In the genomic region with DNA sequence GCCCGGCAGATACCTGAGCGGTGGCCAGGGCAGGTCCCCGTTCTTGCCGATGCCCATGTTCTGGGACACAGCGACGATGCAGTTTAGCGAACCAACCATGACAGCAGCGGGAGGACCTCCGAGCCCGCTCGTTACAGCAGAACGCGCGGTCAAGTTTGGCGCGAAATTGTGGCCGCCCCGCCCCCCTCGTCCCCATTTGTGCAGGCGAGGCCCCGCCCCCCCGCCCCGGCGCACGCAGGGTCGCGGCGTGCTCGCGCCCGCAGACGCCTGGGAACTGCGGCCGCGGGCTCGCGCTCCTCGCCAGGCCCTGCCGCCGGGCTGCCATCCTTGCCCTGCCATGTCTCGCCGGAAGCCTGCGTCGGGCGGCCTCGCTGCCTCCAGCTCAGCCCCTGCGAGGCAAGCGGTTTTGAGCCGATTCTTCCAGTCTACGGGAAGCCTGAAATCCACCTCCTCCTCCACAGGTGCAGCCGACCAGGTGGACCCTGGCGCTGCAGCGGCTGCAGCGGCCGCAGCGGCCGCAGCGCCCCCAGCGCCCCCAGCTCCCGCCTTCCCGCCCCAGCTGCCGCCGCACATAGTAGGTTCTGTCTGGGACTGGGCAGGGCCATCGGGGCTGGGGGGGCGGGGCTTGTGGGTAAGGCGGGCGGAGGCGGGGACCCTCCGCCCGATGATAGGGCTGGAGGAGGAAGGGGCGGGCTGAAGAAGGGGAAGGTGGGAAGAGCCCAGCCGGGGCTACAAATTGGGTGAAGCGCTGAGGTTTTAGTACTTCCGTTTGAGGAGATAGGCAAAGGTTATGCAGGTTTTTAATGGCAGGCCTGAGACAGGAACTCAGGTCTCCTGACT, we compare ENCODE assay signal across 1 cellular context.
TF ChIP-seq lines count a peak whose summit lies in the region.

A gene (minus strand): TSS at position 593 of the 840 bp plus-strand sequence. CDS start 494 bp downstream, at position 99.
A gene (plus strand): TSS at position 262 of the 840 bp plus-strand sequence. CDS start 76 bp downstream, at position 338.

TF ChIP-seq in HepG2, 621 proteins besides CTCF, POLR2A, EP300 and RAD21 (continued from another document and continues in another):
- TF ChIP-seq, protein P1, sequence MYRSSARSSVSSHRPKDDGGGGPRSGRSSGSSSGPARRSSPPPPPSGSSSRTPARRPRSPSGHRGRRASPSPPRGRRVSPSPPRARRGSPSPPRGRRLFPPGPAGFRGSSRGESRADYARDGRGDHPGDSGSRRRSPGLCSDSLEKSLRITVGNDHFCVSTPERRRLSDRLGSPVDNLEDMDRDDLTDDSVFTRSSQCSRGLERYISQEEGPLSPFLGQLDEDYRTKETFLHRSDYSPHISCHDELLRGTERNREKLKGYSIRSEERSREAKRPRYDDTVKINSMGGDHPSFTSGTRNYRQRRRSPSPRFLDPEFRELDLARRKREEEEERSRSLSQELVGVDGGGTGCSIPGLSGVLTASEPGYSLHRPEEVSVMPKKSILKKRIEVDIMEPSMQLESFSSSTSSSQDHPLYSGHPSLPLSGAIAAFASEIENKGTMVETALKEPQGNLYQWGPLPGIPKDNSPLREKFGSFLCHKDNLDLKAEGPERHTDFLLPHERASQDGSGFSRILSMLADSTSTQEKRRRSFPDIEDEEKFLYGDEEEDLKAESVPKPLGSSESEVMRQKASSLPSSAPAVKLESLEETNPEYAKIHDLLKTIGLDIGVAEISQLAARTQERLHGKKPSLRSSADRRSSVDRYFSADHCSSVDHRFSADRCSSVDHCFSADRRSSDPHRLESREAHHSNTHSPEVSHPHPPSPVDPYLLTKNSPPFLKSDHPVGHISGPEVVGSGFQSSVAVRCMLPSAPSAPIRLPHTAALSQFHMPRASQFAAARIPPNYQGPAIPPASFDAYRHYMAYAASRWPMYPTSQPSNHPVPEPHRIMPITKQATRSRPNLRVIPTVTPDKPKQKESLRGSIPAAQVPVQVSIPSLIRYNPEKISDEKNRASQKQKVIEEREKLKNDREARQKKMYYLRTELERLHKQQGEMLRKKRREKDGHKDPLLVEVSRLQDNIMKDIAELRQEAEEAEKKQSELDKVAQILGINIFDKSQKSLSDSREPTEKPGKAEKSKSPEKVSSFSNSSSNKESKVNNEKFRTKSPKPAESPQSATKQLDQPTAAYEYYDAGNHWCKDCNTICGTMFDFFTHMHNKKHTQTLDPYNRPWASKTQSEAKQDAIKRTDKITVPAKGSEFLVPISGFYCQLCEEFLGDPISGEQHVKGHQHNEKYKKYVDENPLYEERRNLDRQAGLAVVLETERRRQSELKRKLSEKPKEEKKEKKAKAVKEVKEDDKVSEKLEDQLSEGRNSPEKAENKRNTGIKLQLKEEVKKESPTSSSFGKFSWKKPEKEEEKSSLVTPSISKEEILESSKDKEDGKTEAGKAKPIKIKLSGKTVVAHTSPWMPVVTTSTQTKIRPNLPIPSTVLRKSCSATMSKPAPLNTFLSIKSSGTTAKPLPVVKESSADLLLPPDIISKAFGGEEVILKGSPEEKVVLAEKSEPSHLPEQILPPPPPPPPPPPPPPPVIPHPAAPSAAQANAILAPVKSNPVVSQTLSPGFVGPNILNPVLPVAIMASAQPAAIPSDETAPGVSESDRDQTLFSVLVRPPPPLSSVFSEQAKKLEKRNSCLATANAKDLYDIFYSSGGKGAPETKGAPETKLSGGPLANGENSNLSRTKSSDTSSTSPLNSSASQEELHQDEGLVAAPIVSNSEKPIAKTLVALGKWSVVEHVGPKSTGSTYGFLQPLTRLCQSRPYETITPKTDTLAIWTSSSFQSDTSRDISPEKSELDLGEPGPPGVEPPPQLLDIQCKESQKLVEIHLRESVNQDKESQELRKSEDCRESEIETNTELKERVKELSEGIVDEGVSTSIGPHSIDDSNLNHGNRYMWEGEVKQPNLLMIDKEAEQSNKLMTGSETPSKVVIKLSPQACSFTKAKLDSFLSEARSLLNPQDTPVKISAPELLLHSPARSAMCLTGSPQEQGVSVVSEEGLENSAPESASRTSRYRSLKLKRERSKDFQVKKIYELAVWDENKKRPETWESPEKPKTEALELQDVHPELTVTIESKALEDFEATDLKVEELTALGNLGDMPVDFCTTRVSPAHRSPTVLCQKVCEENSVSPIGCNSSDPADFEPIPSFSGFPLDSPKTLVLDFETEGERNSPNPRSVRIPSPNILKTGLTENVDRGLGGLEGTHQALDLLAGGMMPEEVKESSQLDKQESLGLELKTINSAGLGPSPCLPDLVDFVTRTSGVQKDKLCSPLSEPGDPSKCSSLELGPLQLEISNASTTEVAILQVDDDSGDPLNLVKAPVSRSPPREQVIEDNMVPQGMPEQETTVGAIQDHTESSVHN (CRISPR knock-in tag; IDR thresholded peaks at IDR 0.05): no peak
- TF ChIP-seq IKZF4 (CRISPR knock-in tag; IDR thresholded peaks at IDR 0.05; ENCODE audit: borderline replicate concordance, low read depth, not compliant biosample characterization) (no peak), ZNF883 (CRISPR knock-in tag; IDR thresholded peaks at IDR 0.05; ENCODE audit: not compliant biosample characterization) (peak; percentile 72), ZNF724P (CRISPR knock-in tag; IDR thresholded peaks at IDR 0.05; ENCODE audit: borderline replicate concordance) (0 out of 2 replicates have a peak, but pooled peaks have one; percentile 67), TEAD2 (CRISPR knock-in tag; IDR thresholded peaks at IDR 0.05) (no peak), GABPA (IDR thresholded peaks at IDR 0.05; ENCODE audit: low read depth, low read length) (peak; percentile 50; the same call in 1 of the 2 replicates), GABPA (CRISPR knock-in tag; IDR thresholded peaks at IDR 0.05; ENCODE audit: low read depth) (peak; percentile 87), TSC22D2 (CRISPR knock-in tag; IDR thresholded peaks at IDR 0.05; ENCODE audit: borderline replicate concordance) (peak; percentile 39; the same call in 1 of the 2 replicates), REL (CRISPR knock-in tag; conservative IDR thresholded peaks at IDR 0.05) (peak; percentile 18; the same call in 1 of the 2 replicates), NR2C2 (CRISPR knock-in tag; IDR thresholded peaks at IDR 0.05; ENCODE audit: borderline replicate concordance) (peak; percentile 95), ZMYM2 (CRISPR knock-in tag; IDR thresholded peaks at IDR 0.05) (0 out of 2 replicates have a peak, but pooled peaks have one; percentile 70), ZNF253 (CRISPR knock-in tag; IDR thresholded peaks at IDR 0.05; ENCODE audit: borderline replicate concordance) (0 out of 2 replicates have a peak, but pooled peaks have one; percentile 32), ZC3H13 (CRISPR knock-in tag; IDR thresholded peaks at IDR 0.05) (no peak), MXD4 (CRISPR knock-in tag; IDR thresholded peaks at IDR 0.05) (0 out of 2 replicates have a peak, but pooled peaks have one; percentile 18), ZNF496 (CRISPR knock-in tag; IDR thresholded peaks at IDR 0.05; ENCODE audit: insufficient replicate concordance) (no peak), SMARCE1 (IDR thresholded peaks at IDR 0.05; ENCODE audit: borderline replicate concordance) (no peak), ZBTB3 (CRISPR knock-in tag; IDR thresholded peaks at IDR 0.05; ENCODE audit: borderline replicate concordance, low read depth) (no peak), ZNF83 (CRISPR knock-in tag; IDR thresholded peaks at IDR 0.05; ENCODE audit: borderline replicate concordance) (no peak), KLF9 (CRISPR knock-in tag; IDR thresholded peaks at IDR 0.05; ENCODE audit: low read depth) (no peak; the same call in 1 of the 2 replicates), KDM5B (CRISPR knock-in tag; IDR thresholded peaks at IDR 0.05; ENCODE audit: borderline replicate concordance) (peak; percentile 75; the same call in 1 of the 2 replicates), NFYC (CRISPR knock-in tag; IDR thresholded peaks at IDR 0.05) (peak; percentile 68), ZNF446 (CRISPR knock-in tag; IDR thresholded peaks at IDR 0.05) (no peak), FOXC1 (CRISPR knock-in tag; IDR thresholded peaks at IDR 0.05; ENCODE audit: borderline replicate concordance) (no peak), MED1 (CRISPR knock-in tag; IDR thresholded peaks at IDR 0.05) (peak; percentile 42; the same call in 1 of the 2 replicates), NFATC3 (CRISPR knock-in tag; IDR thresholded peaks at IDR 0.05) (no peak), SNAI1 (CRISPR knock-in tag; IDR thresholded peaks at IDR 0.05; ENCODE audit: borderline replicate concordance) (no peak), ZFP1 (CRISPR knock-in tag; IDR thresholded peaks at IDR 0.05) (no peak), ZBTB7B (CRISPR knock-in tag; IDR thresholded peaks at IDR 0.05) (no peak), ZNF260 (CRISPR knock-in tag; IDR thresholded peaks at IDR 0.05; ENCODE audit: borderline replicate concordance, low read depth) (no peak)
- TF ChIP-seq, protein P2, sequence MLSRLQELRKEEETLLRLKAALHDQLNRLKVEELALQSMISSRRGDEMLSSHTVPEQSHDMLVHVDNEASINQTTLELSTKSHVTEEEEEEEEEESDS (CRISPR knock-in tag; IDR thresholded peaks at IDR 0.05; ENCODE audit: borderline replicate concordance): no peak
- TF ChIP-seq, protein P3, sequence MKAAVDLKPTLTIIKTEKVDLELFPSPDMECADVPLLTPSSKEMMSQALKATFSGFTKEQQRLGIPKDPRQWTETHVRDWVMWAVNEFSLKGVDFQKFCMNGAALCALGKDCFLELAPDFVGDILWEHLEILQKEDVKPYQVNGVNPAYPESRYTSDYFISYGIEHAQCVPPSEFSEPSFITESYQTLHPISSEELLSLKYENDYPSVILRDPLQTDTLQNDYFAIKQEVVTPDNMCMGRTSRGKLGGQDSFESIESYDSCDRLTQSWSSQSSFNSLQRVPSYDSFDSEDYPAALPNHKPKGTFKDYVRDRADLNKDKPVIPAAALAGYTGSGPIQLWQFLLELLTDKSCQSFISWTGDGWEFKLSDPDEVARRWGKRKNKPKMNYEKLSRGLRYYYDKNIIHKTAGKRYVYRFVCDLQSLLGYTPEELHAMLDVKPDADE (CRISPR knock-in tag; IDR thresholded peaks at IDR 0.05): 0 out of 2 replicates have a peak, but pooled peaks have one; percentile 38
- TF ChIP-seq, protein P4, sequence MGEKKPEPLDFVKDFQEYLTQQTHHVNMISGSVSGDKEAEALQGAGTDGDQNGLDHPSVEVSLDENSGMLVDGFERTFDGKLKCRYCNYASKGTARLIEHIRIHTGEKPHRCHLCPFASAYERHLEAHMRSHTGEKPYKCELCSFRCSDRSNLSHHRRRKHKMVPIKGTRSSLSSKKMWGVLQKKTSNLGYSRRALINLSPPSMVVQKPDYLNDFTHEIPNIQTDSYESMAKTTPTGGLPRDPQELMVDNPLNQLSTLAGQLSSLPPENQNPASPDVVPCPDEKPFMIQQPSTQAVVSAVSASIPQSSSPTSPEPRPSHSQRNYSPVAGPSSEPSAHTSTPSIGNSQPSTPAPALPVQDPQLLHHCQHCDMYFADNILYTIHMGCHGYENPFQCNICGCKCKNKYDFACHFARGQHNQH (CRISPR knock-in tag; IDR thresholded peaks at IDR 0.05): peak; percentile 53
- TF ChIP-seq, protein P5, sequence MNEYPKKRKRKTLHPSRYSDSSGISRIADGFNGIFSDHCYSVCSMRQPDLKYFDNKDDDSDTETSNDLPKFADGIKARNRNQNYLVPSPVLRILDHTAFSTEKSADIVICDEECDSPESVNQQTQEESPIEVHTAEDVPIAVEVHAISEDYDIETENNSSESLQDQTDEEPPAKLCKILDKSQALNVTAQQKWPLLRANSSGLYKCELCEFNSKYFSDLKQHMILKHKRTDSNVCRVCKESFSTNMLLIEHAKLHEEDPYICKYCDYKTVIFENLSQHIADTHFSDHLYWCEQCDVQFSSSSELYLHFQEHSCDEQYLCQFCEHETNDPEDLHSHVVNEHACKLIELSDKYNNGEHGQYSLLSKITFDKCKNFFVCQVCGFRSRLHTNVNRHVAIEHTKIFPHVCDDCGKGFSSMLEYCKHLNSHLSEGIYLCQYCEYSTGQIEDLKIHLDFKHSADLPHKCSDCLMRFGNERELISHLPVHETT (CRISPR knock-in tag; conservative IDR thresholded peaks at IDR 0.05): no peak
- TF ChIP-seq, protein P6, sequence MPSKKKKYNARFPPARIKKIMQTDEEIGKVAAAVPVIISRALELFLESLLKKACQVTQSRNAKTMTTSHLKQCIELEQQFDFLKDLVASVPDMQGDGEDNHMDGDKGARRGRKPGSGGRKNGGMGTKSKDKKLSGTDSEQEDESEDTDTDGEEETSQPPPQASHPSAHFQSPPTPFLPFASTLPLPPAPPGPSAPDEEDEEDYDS (CRISPR knock-in tag; IDR thresholded peaks at IDR 0.05): peak; percentile 97
- TF ChIP-seq, protein P7, sequence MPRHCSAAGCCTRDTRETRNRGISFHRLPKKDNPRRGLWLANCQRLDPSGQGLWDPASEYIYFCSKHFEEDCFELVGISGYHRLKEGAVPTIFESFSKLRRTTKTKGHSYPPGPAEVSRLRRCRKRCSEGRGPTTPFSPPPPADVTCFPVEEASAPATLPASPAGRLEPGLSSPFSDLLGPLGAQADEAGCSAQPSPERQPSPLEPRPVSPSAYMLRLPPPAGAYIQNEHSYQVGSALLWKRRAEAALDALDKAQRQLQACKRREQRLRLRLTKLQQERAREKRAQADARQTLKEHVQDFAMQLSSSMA (CRISPR knock-in tag; IDR thresholded peaks at IDR 0.05): no peak
- TF ChIP-seq, protein P8, sequence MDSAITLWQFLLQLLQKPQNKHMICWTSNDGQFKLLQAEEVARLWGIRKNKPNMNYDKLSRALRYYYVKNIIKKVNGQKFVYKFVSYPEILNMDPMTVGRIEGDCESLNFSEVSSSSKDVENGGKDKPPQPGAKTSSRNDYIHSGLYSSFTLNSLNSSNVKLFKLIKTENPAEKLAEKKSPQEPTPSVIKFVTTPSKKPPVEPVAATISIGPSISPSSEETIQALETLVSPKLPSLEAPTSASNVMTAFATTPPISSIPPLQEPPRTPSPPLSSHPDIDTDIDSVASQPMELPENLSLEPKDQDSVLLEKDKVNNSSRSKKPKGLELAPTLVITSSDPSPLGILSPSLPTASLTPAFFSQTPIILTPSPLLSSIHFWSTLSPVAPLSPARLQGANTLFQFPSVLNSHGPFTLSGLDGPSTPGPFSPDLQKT (CRISPR knock-in tag; IDR thresholded peaks at IDR 0.05; ENCODE audit: borderline replicate concordance): no peak
